ENCODE assay signal across 24 cellular contexts in the genomic region with DNA sequence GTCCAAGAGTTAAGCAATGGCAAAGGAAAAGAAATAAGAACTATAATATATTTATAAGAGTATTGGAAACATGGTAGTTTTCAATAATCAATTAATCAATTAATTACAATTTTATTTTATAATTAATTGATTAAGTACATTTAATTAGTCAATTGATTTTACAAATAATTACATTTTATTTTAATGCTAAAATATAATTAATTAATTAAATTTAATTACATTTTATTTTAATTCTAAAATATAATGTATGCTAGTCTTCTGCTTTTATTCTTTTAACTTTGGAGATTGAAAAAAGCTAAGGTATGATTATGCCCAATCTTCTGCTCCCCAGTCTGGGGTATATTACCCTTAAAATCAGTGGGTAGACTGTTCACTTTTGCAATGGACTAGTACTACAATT.
"Had no signal": no experiment of that assay in that cellular context is flagged by ENCODE, and none has a peak within 500 bp of the region (broad histone marks: within the 10 kb centered on the region; RNA-seq: fewer than 3 reads in every experiment).

No MANE protein-coding gene starts in this region.

- ATAC-seq: activated T-cell treated with anti-CD3 and anti-CD28 coated beads, Interleukin-2, amount 50 U/mL, for 4 hours; activated T-helper 17 cell treated with anti-CD3 and anti-CD28 coated beads, Interleukin-2, amount 50 U/mL, for 72 hours; body of pancreas; esophagus mucosa; gastrocnemius medialis; heart left ventricle; T-cell had no signal

- H3K4me3 ChIP-seq: body of pancreas, colonic mucosa, gastrocnemius medialis, heart left ventricle had no signal

- H3K9me3 ChIP-seq: body of pancreas, colonic mucosa, gastrocnemius medialis, heart left ventricle had no signal

- DNase-seq: activated CD4-positive, alpha-beta memory T cell treated with anti-CD3 and anti-CD28 coated beads, Interleukin-2, amount 10 ng/mL, durations not matched to agents 7 days and 5 days; activated CD4-positive, alpha-beta T cell treated with anti-CD3 and anti-CD28 coated beads for 1 hour; activated CD4-positive, alpha-beta T cell treated with anti-CD3 and anti-CD28 coated beads for 4 hours; activated CD4-positive, alpha-beta T cell treated with anti-CD3 and anti-CD28 coated beads, Interleukin-2, amount 10 ng/mL, durations not matched to agents 7 days and 5 days; activated CD4-positive, alpha-beta T cell treated with anti-CD3 and anti-CD28 coated beads, Interleukin-2, amount 50 U/mL, for 4 hours; activated effector memory CD4-positive, alpha-beta T cell treated with Interleukin-2 at 50 U/mL for 16 hours; activated gamma-delta T cell treated with Interleukin-2 at 50 U/mL for 16 hours; activated naive CD4-positive, alpha-beta T cell treated with anti-CD3 and anti-CD28 coated beads, Interleukin-2, amount 50 U/mL, for 16 hours; activated naive CD4-positive, alpha-beta T cell treated with Interleukin-2 at 50 U/mL for 16 hours; activated T-cell treated with anti-CD3 and anti-CD28 coated beads, Interleukin-2, amount 50 U/mL, for 4 hours; amniotic stem cell; aorta; body of pancreas; caudate nucleus; colonic mucosa; effector CD8-positive, alpha-beta T cell; foreskin fibroblast; gastrocnemius medialis; glutamatergic neuron; heart left ventricle; T-cell; T1000 had no signal

- H3K4me1 ChIP-seq: body of pancreas, colonic mucosa, gastrocnemius medialis, heart left ventricle had no signal

- H3K36me3 ChIP-seq: colonic mucosa, gastrocnemius medialis, heart left ventricle had no signal

- H3K27ac ChIP-seq: body of pancreas, colonic mucosa, gastrocnemius medialis, heart left ventricle had no signal

- H3K27me3 ChIP-seq: body of pancreas, colonic mucosa, gastrocnemius medialis, heart left ventricle had no signal
